Comparison of ENCODE assay signal across 8 cellular contexts in genomic region chr1:209805875-209806760, GRCh38. TPM values are rescaled to one million over a fixed set of nuclear protein-coding genes. Genes with fewer than 3 reads are reported as not detected.
DNase-seq lines count a peak whose midpoint lies in the region; ATAC-seq, FAIRE-seq and TF ChIP-seq lines count a peak whose summit lies in the region.

Gene IRF6, minus strand, starts transcription at chr1:209806142. Its CDS starts 4,729 bp downstream, at chr1:209801413.

- peak; percentile 77 for FAIRE-seq in GM12892 (lab: Jason Lieb, UNC)

- peak within 1 kb of the TSS; percentile 91 to 97 for H3K27ac ChIP-seq in mucosa of rectum (ENCODE audit: low read depth in 2 of 2, low read length in 2 of 2)
- no peak within 1 kb of the TSS for H3K27ac ChIP-seq in WERI-Rb-1

- TF ChIP-seq POLR2A in GM12892 (IDR thresholded peaks at IDR 0.05; ENCODE audit: low read depth, low read length), result no peak

- TF ChIP-seq CTCF in epithelial cell of proximal tubule (conservative IDR thresholded peaks at IDR 0.05; ENCODE audit: low read depth, low read length) (no peak), WERI-Rb-1 (IDR thresholded peaks at IDR 0.05; ENCODE audit: low read depth, low read length) (no peak)

- H3K4me1 ChIP-seq in mucosa of rectum (ENCODE audit: control insufficient read depth in 2 of 2, insufficient read depth in 2 of 2, low read length in 2 of 2), result peaks cover 9 to 30% of the 10 kb centered on the region in 2 donors

- peak within 1 kb of the TSS; percentile 98 to 100 for H3K9ac ChIP-seq in mucosa of rectum (ENCODE audit: low read depth in 1 of 2, low read length in 2 of 2)

- peaks cover 0 to 7% of the 10 kb centered on the region in 2 donors for H3K36me3 ChIP-seq in mucosa of rectum (ENCODE audit: control insufficient read depth in 2 of 2, insufficient read depth in 2 of 2, low read length in 2 of 2)
- H3K36me3 ChIP-seq in WERI-Rb-1, result no peaks in the 10 kb centered on the region

- H3K4me3 ChIP-seq in epithelial cell of proximal tubule (ENCODE audit: low read depth, low read length) (peak within 1 kb of the TSS; percentile 95), mucosa of rectum (ENCODE audit: low read length in 2 of 2) (peak within 1 kb of the TSS; percentile 87 to 96), WERI-Rb-1 (ENCODE audit: low read depth, low read length) (no peak within 1 kb of the TSS)

- peak; percentile 69 for DNase-seq in GM12892 (ENCODE audit: insufficient read length)
- peak; percentile 91 for DNase-seq in NCI-H2171 treated with DMSO at 0.1 percent for 48 hours (lab: John Stamatoyannopoulos, UW)
- peak; percentile 43 for DNase-seq in activated T-cell treated with anti-CD3 and anti-CD28 coated beads for 24 hours (ENCODE audit: low read depth)
- DNase-seq in epithelial cell of proximal tubule (ENCODE audit: low read depth), result no peak
- peak; percentile 41 to 50 for DNase-seq in stimulated activated CD8-positive, alpha-beta memory T cell treated with anti-CD3 and anti-CD28 coated beads, Interleukin-7, amount 100 ng/mL, for 48 hours (ENCODE audit: extremely low read depth in 1 of 2, low read depth in 1 of 2)
- DNase-seq in WERI-Rb-1, result no peak

- peak; percentile 81 for ATAC-seq in HG02870 (IDR thresholded peaks at IDR 0.05; ENCODE audit: unreplicated experiment)

- H3K27me3 ChIP-seq in mucosa of rectum (ENCODE audit: control insufficient read depth in 2 of 2, insufficient read depth in 2 of 2, low read length in 2 of 2) (no peaks in the 10 kb centered on the region), WERI-Rb-1 (ENCODE audit: insufficient read depth, low read depth, severe bottlenecking) (no peaks in the 10 kb centered on the region)

- H3K9me3 ChIP-seq in mucosa of rectum (ENCODE audit: control insufficient read depth in 2 of 2, low read length in 2 of 2) (no peaks in the 10 kb centered on the region), WERI-Rb-1 (ENCODE audit: severe bottlenecking) (no peaks in the 10 kb centered on the region)

RNA-seq across cellular contexts. Expression of gene IRF6, which starts in this region (rescaled TPM):
- 1.2 TPM for polyA plus RNA-seq in GM12892 (2012; ENCODE audit: missing spikeins)
- total RNA-seq in epithelial cell of proximal tubule, result 12.9 and 43.8 TPM in 2 replicates

Comparison
In these comparisons a context has a peak if more than half of its experiments do, and no peak if none do; other contexts are left out.
1. DNase-seq: peak in GM12892 (single experiment), NCI-H2171 treated with DMSO at 0.1 percent for 48 hours (single experiment), activated T-cell treated with anti-CD3 and anti-CD28 coated beads for 24 hours (single experiment) and stimulated activated CD8-positive, alpha-beta memory T cell treated with anti-CD3 and anti-CD28 coated beads, Interleukin-7, amount 100 ng/mL, for 48 hours (2 of 2); none in epithelial cell of proximal tubule (single experiment) and WERI-Rb-1 (single experiment).